30 cellular contexts compared by ENCODE assay signal in genomic region chr3:29227307-29227706, GRCh38.
"Had no signal": no experiment of that assay in that cellular context is flagged by ENCODE, and none has a peak within 500 bp of the region (broad histone marks: within the 10 kb centered on the region; RNA-seq: fewer than 3 reads in every experiment).

No MANE protein-coding gene starts in this region.

- H3K36me3 Mint-ChIP-seq: activated naive CD8-positive, alpha-beta T cell had no signal

- H3K9ac ChIP-seq: SK-N-SH had no signal

- H3K4me3 ChIP-seq: adrenal gland, MG63, Peyer's patch, SJCRH30 had no signal

- H3K36me3 ChIP-seq: adrenal gland, MG63, Peyer's patch, SJCRH30, WERI-Rb-1 had no signal

- H3K4me2 ChIP-seq: SK-N-SH had no signal

- H3K27ac ChIP-seq: adrenal gland, Peyer's patch, RWPE1, SJCRH30, WERI-Rb-1 had no signal

- H3K4me1 ChIP-seq: Peyer's patch, SJCRH30 had no signal

- H3K27ac Mint-ChIP-seq: activated CD4-positive, alpha-beta memory T cell treated with anti-CD3 and anti-CD28 coated beads, Interleukin-2, amount 10 ng/mL, durations not matched to agents 7 days and 5 days; activated CD4-positive, alpha-beta T cell treated with anti-CD3 and anti-CD28 coated beads for 36 hours; activated naive CD4-positive, alpha-beta T cell treated with anti-CD3 and anti-CD28 coated beads for 36 hours; activated naive CD8-positive, alpha-beta T cell; activated T-helper 17 cell treated with anti-CD3 and anti-CD28 coated beads, Interleukin-2, amount 50 U/mL, for 72 hours had no signal

- H3K4me3 Mint-ChIP-seq: activated CD4-positive, alpha-beta memory T cell treated with anti-CD3 and anti-CD28 coated beads, Interleukin-2, amount 10 ng/mL, durations not matched to agents 7 days and 5 days; activated CD4-positive, alpha-beta T cell treated with anti-CD3 and anti-CD28 coated beads for 36 hours; activated naive CD4-positive, alpha-beta T cell treated with anti-CD3 and anti-CD28 coated beads for 36 hours; activated naive CD8-positive, alpha-beta T cell; activated T-helper 17 cell treated with anti-CD3 and anti-CD28 coated beads, Interleukin-2, amount 50 U/mL, for 72 hours had no signal

- H3K4me1 Mint-ChIP-seq: activated CD4-positive, alpha-beta memory T cell treated with anti-CD3 and anti-CD28 coated beads, Interleukin-2, amount 10 ng/mL, durations not matched to agents 7 days and 5 days; activated CD4-positive, alpha-beta T cell treated with anti-CD3 and anti-CD28 coated beads for 36 hours; activated T-helper 17 cell treated with anti-CD3 and anti-CD28 coated beads, Interleukin-2, amount 50 U/mL, for 72 hours had no signal

- H3K9me3 ChIP-seq: adrenal gland, MG63, Peyer's patch, SJCRH30, SK-N-SH had no signal

- DNase-seq: activated CD4-positive, alpha-beta memory T cell treated with anti-CD3 and anti-CD28 coated beads, Interleukin-2, amount 10 ng/mL, durations not matched to agents 7 days and 5 days; activated CD4-positive, alpha-beta T cell treated with anti-CD3 and anti-CD28 coated beads for 36 hours; activated CD4-positive, alpha-beta T cell treated with anti-CD3 and anti-CD28 coated beads, Interleukin-2, amount 50 U/mL, for 1 hour; activated gamma-delta T cell; activated naive CD4-positive, alpha-beta T cell treated with anti-CD3 and anti-CD28 coated beads for 36 hours; activated T-cell treated with anti-CD3 and anti-CD28 coated beads for 4 hours; activated T-cell treated with anti-CD3 and anti-CD28 coated beads, Interleukin-2, amount 50 U/mL, for 48 hours; anterior cingulate cortex; KBM-7; MV-4-11; NCI-H1417 treated with DMSO at 0.1 percent for 48 hours; NCI-H1694; NCI-H2029; NCI-H2107; NCI-H2171 treated with DMSO at 0.1 percent for 48 hours; NCI-H226; NCI-H510A; NCI-H526 treated with DMSO at 0.1 percent for 48 hours; NCI-H82; Peyer's patch; Right ventricle myocardium superior; SK-N-SH; T-helper 1 cell; WERI-Rb-1 had no signal

- H3K27me3 Mint-ChIP-seq: activated CD4-positive, alpha-beta memory T cell treated with anti-CD3 and anti-CD28 coated beads, Interleukin-2, amount 10 ng/mL, durations not matched to agents 7 days and 5 days; activated CD4-positive, alpha-beta T cell treated with anti-CD3 and anti-CD28 coated beads for 36 hours; activated T-helper 17 cell treated with anti-CD3 and anti-CD28 coated beads, Interleukin-2, amount 50 U/mL, for 72 hours had no signal

- H3K9me3 Mint-ChIP-seq: activated naive CD4-positive, alpha-beta T cell treated with anti-CD3 and anti-CD28 coated beads for 36 hours had no signal

- H3K27me3 ChIP-seq: adrenal gland, MG63, Peyer's patch, SJCRH30 had no signal
